In genomic region chr2:10260130-10260529, GRCh38 we compare ENCODE assay signal across 21 cellular contexts. TPM values are rescaled to one million over a fixed set of nuclear protein-coding genes. Genes with fewer than 3 reads are reported as not detected.
A peak's percentile ranks its signal among the peaks of the same experiment; 100 is the strongest.
DNase-seq lines count a peak whose midpoint lies in the region; ATAC-seq and TF ChIP-seq lines count a peak whose summit lies in the region.
"Had no signal": no experiment of that assay in that cellular context is flagged by ENCODE, and none has a peak within 500 bp of the region (broad histone marks: within the 10 kb centered on the region; RNA-seq: fewer than 3 reads in every experiment).

No MANE protein-coding gene starts in this region.

- H3K4ac ChIP-seq in H9 (ENCODE audit: low read depth, low read length), result no peak overlapping the region

- no peak overlapping the region for H4K91ac ChIP-seq in H9 (ENCODE audit: insufficient read length, low read depth, low read length)

- H2AFZ ChIP-seq in H9 (ENCODE audit: low read length), result no peak overlapping the region

- H3K36me3 Mint-ChIP-seq in H9 (ENCODE audit: insufficient read depth in 1 of 3, low read depth in 3 of 3), result no peaks in the 10 kb centered on the region
- H3K36me3 Mint-ChIP-seq: activated CD4-positive, alpha-beta memory T cell treated with anti-CD3 and anti-CD28 coated beads for 36 hours; CD4-positive, alpha-beta memory T cell; mesothelial cell of epicardium; stimulated activated effector memory CD8-positive, alpha-beta T cell treated with anti-CD3 and anti-CD28 coated beads, Interleukin-12 subunit alpha, Interleukin-12 subunit beta, amount 100 ng/mL, for 72 hours; type B pancreatic cell had no signal

- no peaks in the 10 kb centered on the region for H3K27me3 ChIP-seq in H9 (ENCODE audit: insufficient read depth, low read length)
- H3K27me3 ChIP-seq: gastroesophageal sphincter had no signal

- no peak overlapping the region for H3K4me3 Mint-ChIP-seq in H9
- H3K4me3 Mint-ChIP-seq: activated CD4-positive, alpha-beta memory T cell treated with anti-CD3 and anti-CD28 coated beads for 36 hours; activated T-helper 1 cell treated with anti-CD3 and anti-CD28 coated beads, Interleukin-12 subunit alpha, Interleukin-12 subunit beta, Interleukin-2, Interleukin-4 antibody, amounts not matched to agents 30 ng/mL and 10 ng/mL and 1 ng/mL, durations not matched to agents 14 hours and 24 hours and 36 hours; CD4-positive, alpha-beta memory T cell; central memory CD8-positive, alpha-beta T cell; mesothelial cell of epicardium; stimulated activated effector memory CD8-positive, alpha-beta T cell treated with anti-CD3 and anti-CD28 coated beads, Interleukin-12 subunit alpha, Interleukin-12 subunit beta, amount 100 ng/mL, for 72 hours; type B pancreatic cell had no signal

- no peak for TF ChIP-seq CTCF in fibroblast of mammary gland (conservative IDR thresholded peaks at IDR 0.05; ENCODE audit: control insufficient read depth, insufficient read depth, low read depth, low read length)
- no peak for TF ChIP-seq CTCF in H9 (conservative IDR thresholded peaks at IDR 0.05)

- no peaks in the 10 kb centered on the region for H3K79me1 ChIP-seq in H9 (ENCODE audit: insufficient read depth, low read depth, low read length, poor library complexity, severe bottlenecking)

- H3K27ac ChIP-seq in caudate nucleus (ENCODE audit: low read depth, low read length) (no peak overlapping the region), H9 (ENCODE audit: insufficient read length, low read depth, low read length) (no peak overlapping the region)
- H3K27ac ChIP-seq: gastroesophageal sphincter, skin epidermis had no signal

- H3K23ac ChIP-seq in H9 (ENCODE audit: insufficient read length, low read depth, low read length), result no peak overlapping the region

- no peak overlapping the region for H4K8ac ChIP-seq in H9 (replicated peaks; ENCODE audit: insufficient read length, low read depth, low read length)

- H2BK15ac ChIP-seq in H9 (ENCODE audit: low read depth, low read length), result no peak overlapping the region

- WGBS in H9 (ENCODE audit: extremely low coverage, insufficient read length, low lambda C conversion rate), result no CpG with 5 or more reads among the region's 12 CpGs

- no peak for TF ChIP-seq POLR2A in GM18505 (IDR thresholded peaks at IDR 0.05; ENCODE audit: borderline replicate concordance, extremely low read depth, insufficient read depth, insufficient read length)

- no peak overlapping the region for H3K27ac Mint-ChIP-seq in H9
- H3K27ac Mint-ChIP-seq: activated CD4-positive, alpha-beta memory T cell treated with anti-CD3 and anti-CD28 coated beads for 36 hours; activated T-helper 1 cell treated with anti-CD3 and anti-CD28 coated beads, Interleukin-12 subunit alpha, Interleukin-12 subunit beta, Interleukin-2, Interleukin-4 antibody, amounts not matched to agents 30 ng/mL and 10 ng/mL and 1 ng/mL, durations not matched to agents 14 hours and 24 hours and 36 hours; immature natural killer cell; mesothelial cell of epicardium; type B pancreatic cell had no signal

- no peak overlapping the region for H3T11ph ChIP-seq in H9 (ENCODE audit: low read length)

- H2BK120ac ChIP-seq in H9 (ENCODE audit: low read depth, low read length, poor library complexity, severe bottlenecking), result no peak overlapping the region

- H3K9me3 Mint-ChIP-seq in H9, result no peaks in the 10 kb centered on the region
- H3K9me3 Mint-ChIP-seq: activated CD4-positive, alpha-beta memory T cell treated with anti-CD3 and anti-CD28 coated beads for 36 hours; activated T-helper 1 cell treated with anti-CD3 and anti-CD28 coated beads, Interleukin-12 subunit alpha, Interleukin-12 subunit beta, Interleukin-2, Interleukin-4 antibody, amounts not matched to agents 30 ng/mL and 10 ng/mL and 1 ng/mL, durations not matched to agents 14 hours and 24 hours and 36 hours; central memory CD8-positive, alpha-beta T cell; mesothelial cell of epicardium; stimulated activated effector memory CD8-positive, alpha-beta T cell treated with anti-CD3 and anti-CD28 coated beads, Interleukin-12 subunit alpha, Interleukin-12 subunit beta, amount 100 ng/mL, for 72 hours; type B pancreatic cell had no signal

- H3K18ac ChIP-seq in H9 (ENCODE audit: insufficient read length, low read depth, low read length), result no peak overlapping the region

- H3K4me2 ChIP-seq in H9 (ENCODE audit: insufficient read depth, insufficient read length, low read length), result no peak overlapping the region

- no peaks in the 10 kb centered on the region for H4K20me1 ChIP-seq in H9 (ENCODE audit: control insufficient read depth, insufficient read depth, insufficient read length)

- no peak overlapping the region for H2BK12ac ChIP-seq in H9 (ENCODE audit: insufficient read length, low read depth, low read length)

- H3K9ac ChIP-seq in H9 (ENCODE audit: extremely low read depth, insufficient read length, low read length), result no peak overlapping the region

- no peak overlapping the region for H2BK20ac ChIP-seq in H9 (ENCODE audit: low read depth, low read length, poor library complexity, severe bottlenecking)

- peaks cover 5 to 12% of the 10 kb centered on the region in 2 experiments for H3K4me1 Mint-ChIP-seq in H9
- H3K4me1 Mint-ChIP-seq: stimulated activated effector memory CD8-positive, alpha-beta T cell treated with anti-CD3 and anti-CD28 coated beads, Interleukin-12 subunit alpha, Interleukin-12 subunit beta, amount 100 ng/mL, for 72 hours had no signal

- no peaks in the 10 kb centered on the region for H3K9me3 ChIP-seq in H9 (ENCODE audit: control insufficient read depth, low read depth, low read length)
- H3K9me3 ChIP-seq: gastroesophageal sphincter, HAP-1 had no signal

- H3K79me2 ChIP-seq in H9 (ENCODE audit: insufficient read depth, low read length), result no peaks in the 10 kb centered on the region

- peaks cover 2% of the 10 kb centered on the region; the same call in 1 of the 2 replicates for H3K27me3 Mint-ChIP-seq in H9 (ENCODE audit: low read depth)
- H3K27me3 Mint-ChIP-seq: activated CD4-positive, alpha-beta memory T cell treated with anti-CD3 and anti-CD28 coated beads for 36 hours had no signal

- H3K56ac ChIP-seq in H9 (ENCODE audit: insufficient read length, low read depth, low read length), result no peak overlapping the region

- no peak overlapping the region for H3K4me3 ChIP-seq in fibroblast of mammary gland (ENCODE audit: control insufficient read depth, low read depth, low read length)
- H3K4me3 ChIP-seq: gastroesophageal sphincter, HAP-1, skin epidermis had no signal

- no peaks in the 10 kb centered on the region for H3K4me1 ChIP-seq in H9 (ENCODE audit: insufficient read depth, low read length)
- H3K4me1 ChIP-seq: gastroesophageal sphincter had no signal

- peak; percentile 3 for DNase-seq in activated naive CD4-positive, alpha-beta T cell treated with anti-CD3 and anti-CD28 coated beads, Interleukin-2, amount 50 U/mL, for 16 hours
- no peak for DNase-seq in activated naive CD4-positive, alpha-beta T cell (lab: John Stamatoyannopoulos, UW)
- DNase-seq in NCI-H2227 treated with DMSO at 0.1 percent for 48 hours (lab: John Stamatoyannopoulos, UW) (peak; percentile 74), fibroblast of mammary gland (ENCODE audit: low read depth) (peak; percentile 47), sciatic nerve (ENCODE audit: low spot score) (peak; percentile 27), caudate nucleus (lab: John Stamatoyannopoulos, UW) (no peak), H9 (no peak)
- DNase-seq: activated CD4-positive, alpha-beta memory T cell treated with anti-CD3 and anti-CD28 coated beads for 36 hours; CD4-positive, alpha-beta memory T cell; immature natural killer cell; IMR-90; NCI-H1092 had no signal

- H2BK5ac ChIP-seq in H9 (ENCODE audit: insufficient read length, low read length), result no peak overlapping the region

- intact Hi-C loops in sciatic nerve (cut with DNase I), result no loop called here

- H2AK5ac ChIP-seq in H9 (ENCODE audit: insufficient read length, low read length), result no peak overlapping the region

- ATAC-seq in sciatic nerve (no peak), GM18505 (IDR thresholded peaks at IDR 0.05; ENCODE audit: unreplicated experiment) (no peak)
- ATAC-seq: gastroesophageal sphincter; stimulated activated effector memory CD8-positive, alpha-beta T cell treated with anti-CD3 and anti-CD28 coated beads, Interleukin-12 subunit alpha, Interleukin-12 subunit beta, amount 100 ng/mL, for 72 hours had no signal

- H3K23me2 ChIP-seq in H9 (ENCODE audit: insufficient read length, low read depth, low read length, poor library complexity, severe bottlenecking), result no peaks in the 10 kb centered on the region

- H3K14ac ChIP-seq in H9 (ENCODE audit: insufficient read depth, low read length), result no peak overlapping the region

- no peak overlapping the region for H4K5ac ChIP-seq in H9 (ENCODE audit: insufficient read length, low read depth, low read length)

RNA-seq across cellular contexts. Expression of gene HPCAL1, which starts 42.6 kb away (rescaled TPM):
- total RNA-seq in sciatic nerve (31.7 TPM), H9 (2021) (4.7 and 5.9 TPM in 2 replicates)

Comparison
In these comparisons a context has a peak if more than half of its experiments do, and no peak if none do; other contexts are left out.
1. DNase-seq: peak in activated naive CD4-positive, alpha-beta T cell treated with anti-CD3 and anti-CD28 coated beads, Interleukin-2, amount 50 U/mL, for 16 hours (single experiment), NCI-H2227 treated with DMSO at 0.1 percent for 48 hours (single experiment), fibroblast of mammary gland (single experiment) and sciatic nerve (single experiment); none in activated naive CD4-positive, alpha-beta T cell (0 of 4), caudate nucleus (0 of 61) and H9 (single experiment).